In genomic region chr12:29148065-29148957, GRCh38 we compare ENCODE assay signal across 8 cellular contexts. TPM values are rescaled to one million over a fixed set of nuclear protein-coding genes. Genes with fewer than 3 reads are reported as not detected.
DNase-seq lines count a peak whose midpoint lies in the region; ATAC-seq and TF ChIP-seq lines count a peak whose summit lies in the region.

No MANE protein-coding gene starts in this region.

- peak in 1 of 5 donors; percentile 49 for DNase-seq in CD8-positive, alpha-beta memory T cell
- DNase-seq in OCI-M1 (lab: John Stamatoyannopoulos, UW), result peak; percentile 68
- no peak for DNase-seq in coronary artery (ENCODE audit: low spot score)
- DNase-seq in lower leg skin (ENCODE audit: low spot score in 2 of 2), result peak; percentile 63 to 94
- DNase-seq in stromal cell of bone marrow (ENCODE audit: low read depth), result peak; percentile 42
- DNase-seq in GF-D8 (lab: John Stamatoyannopoulos, UW), result no peak

- H3K27ac ChIP-seq in CD8-positive, alpha-beta memory T cell (ENCODE audit: low read depth, low read length), result peak overlapping the region; percentile 63
- peak overlapping the region in 1 of 2 donors; percentile 85 for H3K27ac ChIP-seq in coronary artery

- peak overlapping the region; percentile 21 to 98 (median 84) for H3K27ac Mint-ChIP-seq in CD8-positive, alpha-beta memory T cell

- H3K4me3 ChIP-seq in CD8-positive, alpha-beta memory T cell (ENCODE audit: low read length), result peak overlapping the region; percentile 82
- peak overlapping the region; percentile 92 for H3K4me3 ChIP-seq in coronary artery
- H3K4me3 ChIP-seq in lower leg skin (ENCODE audit: low read depth, poor library complexity, severe bottlenecking), result peak overlapping the region; percentile 65

- TF ChIP-seq CTCF in coronary artery (IDR thresholded peaks at IDR 0.05) (no peak), lower leg skin (IDR thresholded peaks at IDR 0.05) (no peak)

- intact Hi-C loops in lower leg skin (cut with DNase I; ENCODE audit: low total_unique reads), result no loop called here

- POLR2A ChIA-PET in CD8-positive, alpha-beta memory T cell (lab: Charles Lee), result interaction anchor here (0.8 kb wide), 1 partner anchor 20 kb away, joined by 3 read pairs; no protein-coding TSS in a partner anchor

- peaks cover 14 to 26% (median 23%) of the 10 kb centered on the region in 3 donors for H3K4me1 Mint-ChIP-seq in CD8-positive, alpha-beta memory T cell

- CTCF ChIA-PET in CD8-positive, alpha-beta memory T cell (lab: Charles Lee), result no interaction called here

- H3K27me3 Mint-ChIP-seq in CD8-positive, alpha-beta memory T cell, result peaks cover 0 to 2% of the 10 kb centered on the region in 2 donors

- H3K36me3 ChIP-seq in CD8-positive, alpha-beta memory T cell (ENCODE audit: insufficient read depth, low read length), result no peaks in the 10 kb centered on the region

- no peaks in the 10 kb centered on the region for H3K9me3 ChIP-seq in CD8-positive, alpha-beta memory T cell (ENCODE audit: low read length)

- peaks cover 0 to 5% (median 0%) of the 10 kb centered on the region in 3 donors for H3K36me3 Mint-ChIP-seq in CD8-positive, alpha-beta memory T cell

- 2 to 4% methylated on average over 21 of the region's 21 CpGs for WGBS in lower leg skin, 2 donors

- H3K9me3 Mint-ChIP-seq in CD8-positive, alpha-beta memory T cell, result no peaks in the 10 kb centered on the region

- H3K4me3 Mint-ChIP-seq in CD8-positive, alpha-beta memory T cell, result peak overlapping the region; percentile 86 to 97 (median 95)

- peak; percentile 8 for ATAC-seq in GM19438 (IDR thresholded peaks at IDR 0.05; ENCODE audit: low read depth, unreplicated experiment)
- ATAC-seq in HG02571 (IDR thresholded peaks at IDR 0.05; ENCODE audit: unreplicated experiment), result no peak

- TF ChIP-seq POLR2A in lower leg skin (IDR thresholded peaks at IDR 0.05), result no peak

- no peaks in the 10 kb centered on the region for H3K27me3 ChIP-seq in CD8-positive, alpha-beta memory T cell (ENCODE audit: insufficient read depth, low read length, poor library complexity, severe bottlenecking)

- H3K4me1 ChIP-seq in CD8-positive, alpha-beta memory T cell (ENCODE audit: insufficient read depth, low read length), result peaks cover 12% of the 10 kb centered on the region

RNA-seq across cellular contexts. Expression of gene FAR2, which starts 0.8 kb away (rescaled TPM):
- total RNA-seq in CD8-positive, alpha-beta memory T cell, result 1 to 10 TPM; 3.7 to 7.0 TPM
- 4.0 TPM for polyA plus RNA-seq in CD8-positive, alpha-beta memory T cell
- 10 to 100 TPM in 3 of 4 donors, 1 to 10 TPM in 1; 7.4 to 45.4 (median 17.9) TPM for total RNA-seq in lower leg skin

Comparison
In these comparisons a context has a peak if more than half of its experiments do, and no peak if none do; other contexts are left out.
1. DNase-seq: peak in OCI-M1 (single experiment), lower leg skin (2 of 2) and stromal cell of bone marrow (single experiment); none in coronary artery (single experiment) and GF-D8 (single experiment).
2. Peak in every context shown above with its lines, with median percentiles within 50 percentile points of each other: H3K4me3 ChIP-seq.